8 cellular contexts compared by ENCODE assay signal in genomic region chr2:85436836-85437487, GRCh38. TPM values are rescaled to one million over a fixed set of nuclear protein-coding genes. Genes with fewer than 3 reads are reported as not detected.
DNase-seq lines count a peak whose midpoint lies in the region; ATAC-seq and TF ChIP-seq lines count a peak whose summit lies in the region.

No MANE protein-coding gene starts in this region.

- H3K27ac ChIP-seq in right atrium auricular region, result peak overlapping the region; percentile 95 to 97

- no peaks in the 10 kb centered on the region for H3K27me3 Mint-ChIP-seq in T-cell
- H3K27me3 Mint-ChIP-seq in stimulated activated naive CD8-positive, alpha-beta T cell treated with anti-CD3 and anti-CD28 coated beads, Interleukin-15, amount 100 ng/mL, for 72 hours, result no peaks in the 10 kb centered on the region

- no peaks in the 10 kb centered on the region for H3K36me3 Mint-ChIP-seq in T-cell

- CTCF ChIA-PET in T-cell (lab: Charles Lee), result interaction anchor here in 1 of 2 donors (0.6 to 2.5 kb wide), 3 partner anchors 110 to 124 kb away, joined by 4 to 12 read pairs (median 4); no protein-coding TSS in a partner anchor

- no peaks in the 10 kb centered on the region for H3K36me3 ChIP-seq in right atrium auricular region

- peak; percentile 56 for DNase-seq in NCI-H1092 treated with DMSO at 0.1 percent for 48 hours (lab: John Stamatoyannopoulos, UW)
- no peak for DNase-seq in NCI-H1092 (lab: John Stamatoyannopoulos, UW)
- DNase-seq in T-cell, result peak in 1 of 34 experiments; percentile 16
- DNase-seq in right atrium auricular region (ENCODE audit: low spot score), result no peak
- no peak for DNase-seq in stimulated activated naive CD8-positive, alpha-beta T cell treated with anti-CD3 and anti-CD28 coated beads, Interleukin-15, amount 100 ng/mL, for 72 hours
- no peak for DNase-seq in omental fat pad (ENCODE audit: low spot score)
- no peak for DNase-seq in NCI-H226
- no peak for DNase-seq in HuH-7 (ENCODE audit: low spot score)

- peak overlapping the region in 1 of 2 donors; percentile 48 for H3K4me3 ChIP-seq in right atrium auricular region

- POLR2A ChIA-PET in T-cell (lab: Charles Lee), result interaction anchor here (0.6 kb wide), 4 partner anchors 9 to 109 kb away, joined by 4 to 6 read pairs (median 4); no protein-coding TSS in a partner anchor

- no peaks in the 10 kb centered on the region for H3K9me3 Mint-ChIP-seq in T-cell
- no peaks in the 10 kb centered on the region for H3K9me3 Mint-ChIP-seq in stimulated activated naive CD8-positive, alpha-beta T cell treated with anti-CD3 and anti-CD28 coated beads, Interleukin-15, amount 100 ng/mL, for 72 hours

- H3K4me3 Mint-ChIP-seq in T-cell, result peak overlapping the region; percentile 78 to 85 (median 83)
- H3K4me3 Mint-ChIP-seq in stimulated activated naive CD8-positive, alpha-beta T cell treated with anti-CD3 and anti-CD28 coated beads, Interleukin-15, amount 100 ng/mL, for 72 hours, result peak overlapping the region; percentile 86 to 92

- no peaks in the 10 kb centered on the region for H3K27me3 ChIP-seq in right atrium auricular region

- TF ChIP-seq CTCF in right atrium auricular region (IDR thresholded peaks at IDR 0.05) (no peak), omental fat pad (IDR thresholded peaks at IDR 0.05) (no peak)

- H3K27ac Mint-ChIP-seq in T-cell, result peak overlapping the region; percentile 95 to 97
- H3K27ac Mint-ChIP-seq in stimulated activated naive CD8-positive, alpha-beta T cell treated with anti-CD3 and anti-CD28 coated beads, Interleukin-15, amount 100 ng/mL, for 72 hours, result peak overlapping the region; percentile 93 to 99

- peaks cover 24 to 27% (median 26%) of the 10 kb centered on the region in 3 donors for H3K4me1 Mint-ChIP-seq in T-cell
- H3K4me1 Mint-ChIP-seq in stimulated activated naive CD8-positive, alpha-beta T cell treated with anti-CD3 and anti-CD28 coated beads, Interleukin-15, amount 100 ng/mL, for 72 hours, result peaks cover 49% of the 10 kb centered on the region

- H3K4me1 ChIP-seq in right atrium auricular region, result peaks cover 0 to 66% of the 10 kb centered on the region in 2 donors

- no peak for ATAC-seq in T-cell (replicated peaks in 1 of 4)
- ATAC-seq in stimulated activated naive CD8-positive, alpha-beta T cell treated with anti-CD3 and anti-CD28 coated beads, Interleukin-15, amount 100 ng/mL, for 72 hours, result no peak
- no peak for ATAC-seq in omental fat pad (ENCODE audit: low FRiP score)

- H3K9me3 ChIP-seq in right atrium auricular region, result no peaks in the 10 kb centered on the region

RNA-seq across cellular contexts. Expression of gene SH2D6, which starts 18.4 kb away (rescaled TPM):
- total RNA-seq in T-cell, result 1 to 10 TPM in 1 of 5 donors, under 1 TPM in 3, not detected in 1; 0.49 to 1.1 (median 0.60) TPM
- not detected for total RNA-seq in right atrium auricular region
- not detected for total RNA-seq in omental fat pad

RNA-seq across cellular contexts. Expression of gene CAPG, which starts 26.8 kb away (rescaled TPM):
- total RNA-seq in T-cell (10 to 100 TPM; 30.1 to 71.7 (median 41.2) TPM), right atrium auricular region (10 to 100 TPM in 1 of 2 donors, 1 to 10 TPM in 1; 8.7 to 43.4 TPM), omental fat pad (100 to 1,000 TPM in 2 of 4 donors, 10 to 100 TPM in 2; 32.3 to 190 (median 99.5) TPM)
